ENCODE assay signal across 12 cellular contexts in genomic region chr16:59210955-59211541, GRCh38.
A peak's percentile ranks its signal among the peaks of the same experiment; 100 is the strongest.
DNase-seq lines count a peak whose midpoint lies in the region; ATAC-seq and TF ChIP-seq lines count a peak whose summit lies in the region.
"Had no signal": no experiment of that assay in that cellular context is flagged by ENCODE, and none has a peak within 500 bp of the region (broad histone marks: within the 10 kb centered on the region; RNA-seq: fewer than 3 reads in every experiment).

No MANE protein-coding gene starts in this region.

- H3K27ac ChIP-seq in naive thymus-derived CD4-positive, alpha-beta T cell (ENCODE audit: low read depth, low read length): no peak overlapping the region
- H3K27ac ChIP-seq: tibial artery had no signal

- in situ Hi-C loops in Caki2 (cut with HindIII; ENCODE audit: low pct_unique_long_range_greater_than_20kb, low sequenced_read_pairs): no loop called here
- in situ Hi-C loops in astrocyte of the cerebellum (cut with HindIII; ENCODE audit: low sequenced_read_pairs): no loop called here

- no peaks in the 10 kb centered on the region for H3K27me3 Mint-ChIP-seq in naive thymus-derived CD4-positive, alpha-beta T cell
- no peaks in the 10 kb centered on the region for H3K27me3 Mint-ChIP-seq in T-cell
- H3K27me3 Mint-ChIP-seq: activated naive CD4-positive, alpha-beta T cell treated with anti-CD3 and anti-CD28 coated beads, Interleukin-2, amount 10 ng/mL, durations not matched to agents 7 days and 5 days had no signal

- intact Hi-C loops in left cardiac atrium (cut with DNase I): no loop called here
- intact Hi-C loops in naive thymus-derived CD4-positive, alpha-beta T cell (cut with micrococcal nuclease): no loop called here

- ATAC-seq in left cardiac atrium: peak; percentile 89 to 96
- ATAC-seq in omental fat pad (ENCODE audit: low FRiP score): peak; percentile 86
- no peak for ATAC-seq in naive thymus-derived CD4-positive, alpha-beta T cell
- no peak for ATAC-seq in T-cell (replicated peaks in 1 of 4)

- TF ChIP-seq CTCF in astrocyte of the cerebellum (IDR thresholded peaks at IDR 0.05; ENCODE audit: low read depth, low read length, missing control alignments) (no peak), omental fat pad (IDR thresholded peaks at IDR 0.05) (no peak)

- H3K36me3 Mint-ChIP-seq in naive thymus-derived CD4-positive, alpha-beta T cell: no peaks in the 10 kb centered on the region
- no peaks in the 10 kb centered on the region for H3K36me3 Mint-ChIP-seq in T-cell
- H3K36me3 Mint-ChIP-seq: activated naive CD4-positive, alpha-beta T cell treated with anti-CD3 and anti-CD28 coated beads, Interleukin-2, amount 10 ng/mL, durations not matched to agents 7 days and 5 days had no signal

- peak; percentile 77 for DNase-seq in Caki2 (ENCODE audit: low read depth)
- DNase-seq in astrocyte of the cerebellum (ENCODE audit: low read depth): peak; percentile 94
- peak; percentile 43 for DNase-seq in left cardiac atrium
- DNase-seq in omental fat pad (ENCODE audit: low spot score): no peak
- no peak for DNase-seq in naive thymus-derived CD4-positive, alpha-beta T cell
- no peak for DNase-seq in activated T-cell treated with anti-CD3 and anti-CD28 coated beads, Interleukin-2, amount 50 U/mL, for 48 hours
- DNase-seq in NK-92 treated with Interleukin-12 subunit alpha and Interleukin-12 subunit beta, amount 100 ng/mL, for 24 hours (lab: John Stamatoyannopoulos, UW): no peak
- no peak for DNase-seq in T-cell
- DNase-seq: activated naive CD4-positive, alpha-beta T cell treated with anti-CD3 and anti-CD28 coated beads, Interleukin-2, amount 10 ng/mL, durations not matched to agents 7 days and 5 days; GOT3; NCI-H748 treated with DMSO at 0.1 percent for 48 hours; tibial artery had no signal

- H3K4me1 Mint-ChIP-seq in naive thymus-derived CD4-positive, alpha-beta T cell: peaks cover 0 to 5% (median 0%) of the 10 kb centered on the region in 7 donors
- peaks cover 0 to 6% (median 0%) of the 10 kb centered on the region in 3 donors for H3K4me1 Mint-ChIP-seq in T-cell
- H3K4me1 Mint-ChIP-seq: activated naive CD4-positive, alpha-beta T cell treated with anti-CD3 and anti-CD28 coated beads, Interleukin-2, amount 10 ng/mL, durations not matched to agents 7 days and 5 days had no signal

- peaks cover 0 to 12% (median 2%) of the 10 kb centered on the region in 11 donors for H3K9me3 Mint-ChIP-seq in naive thymus-derived CD4-positive, alpha-beta T cell
- H3K9me3 Mint-ChIP-seq in T-cell: peaks cover 4 to 16% (median 5%) of the 10 kb centered on the region in 3 donors
- H3K9me3 Mint-ChIP-seq: activated naive CD4-positive, alpha-beta T cell treated with anti-CD3 and anti-CD28 coated beads, Interleukin-2, amount 10 ng/mL, durations not matched to agents 7 days and 5 days had no signal

- no peaks in the 10 kb centered on the region for H3K27me3 ChIP-seq in naive thymus-derived CD4-positive, alpha-beta T cell (ENCODE audit: control insufficient read depth in 2 of 2, insufficient read depth in 2 of 2, low read length in 2 of 2)
- H3K27me3 ChIP-seq: tibial artery had no signal

- H3K4me1 ChIP-seq in naive thymus-derived CD4-positive, alpha-beta T cell (ENCODE audit: control insufficient read depth in 2 of 2, insufficient read depth in 2 of 2, low read length in 2 of 2): no peaks in the 10 kb centered on the region

- POLR2A ChIA-PET in naive thymus-derived CD4-positive, alpha-beta T cell (lab: Charles Lee): no interaction called here
- POLR2A ChIA-PET in T-cell (lab: Charles Lee): no interaction called here

- CTCF ChIA-PET in naive thymus-derived CD4-positive, alpha-beta T cell (lab: Charles Lee): no interaction called here
- CTCF ChIA-PET in T-cell (lab: Charles Lee): no interaction called here

- H3K36me3 ChIP-seq in naive thymus-derived CD4-positive, alpha-beta T cell (ENCODE audit: control insufficient read depth in 2 of 3, insufficient read depth in 3 of 3, low read length in 3 of 3): no peaks in the 10 kb centered on the region
- H3K36me3 ChIP-seq: tibial artery had no signal

- H3K9me3 ChIP-seq in naive thymus-derived CD4-positive, alpha-beta T cell (ENCODE audit: control insufficient read depth in 2 of 3, low read length in 3 of 3): no peaks in the 10 kb centered on the region
- H3K9me3 ChIP-seq: tibial artery had no signal

- no peak overlapping the region for H3K4me3 ChIP-seq in astrocyte of the cerebellum (ENCODE audit: low read depth, low read length)
- no peak overlapping the region for H3K4me3 ChIP-seq in naive thymus-derived CD4-positive, alpha-beta T cell (ENCODE audit: low read length)
- H3K4me3 ChIP-seq: tibial artery had no signal

- no peak overlapping the region for H3K27ac Mint-ChIP-seq in naive thymus-derived CD4-positive, alpha-beta T cell
- H3K27ac Mint-ChIP-seq in T-cell: no peak overlapping the region
- H3K27ac Mint-ChIP-seq: activated naive CD4-positive, alpha-beta T cell treated with anti-CD3 and anti-CD28 coated beads, Interleukin-2, amount 10 ng/mL, durations not matched to agents 7 days and 5 days had no signal

- H3K4me3 Mint-ChIP-seq in naive thymus-derived CD4-positive, alpha-beta T cell: no peak overlapping the region
- no peak overlapping the region for H3K4me3 Mint-ChIP-seq in T-cell
- H3K4me3 Mint-ChIP-seq: activated naive CD4-positive, alpha-beta T cell treated with anti-CD3 and anti-CD28 coated beads, Interleukin-2, amount 10 ng/mL, durations not matched to agents 7 days and 5 days had no signal

Comparison
In these comparisons a context has a peak if more than half of its experiments do, and no peak if none do; other contexts are left out.
1. DNase-seq: peak in Caki2 (single experiment), astrocyte of the cerebellum (single experiment) and left cardiac atrium (single experiment); none in omental fat pad (single experiment), naive thymus-derived CD4-positive, alpha-beta T cell (0 of 9), activated T-cell treated with anti-CD3 and anti-CD28 coated beads, Interleukin-2, amount 50 U/mL, for 48 hours (0 of 2), NK-92 treated with Interleukin-12 subunit alpha and Interleukin-12 subunit beta, amount 100 ng/mL, for 24 hours (single experiment) and T-cell (0 of 34).
2. ATAC-seq: peak in left cardiac atrium (2 of 2) and omental fat pad (single experiment); none in naive thymus-derived CD4-positive, alpha-beta T cell (single experiment) and T-cell (0 of 4).